18 cellular contexts compared by ENCODE assay signal in the genomic region with DNA sequence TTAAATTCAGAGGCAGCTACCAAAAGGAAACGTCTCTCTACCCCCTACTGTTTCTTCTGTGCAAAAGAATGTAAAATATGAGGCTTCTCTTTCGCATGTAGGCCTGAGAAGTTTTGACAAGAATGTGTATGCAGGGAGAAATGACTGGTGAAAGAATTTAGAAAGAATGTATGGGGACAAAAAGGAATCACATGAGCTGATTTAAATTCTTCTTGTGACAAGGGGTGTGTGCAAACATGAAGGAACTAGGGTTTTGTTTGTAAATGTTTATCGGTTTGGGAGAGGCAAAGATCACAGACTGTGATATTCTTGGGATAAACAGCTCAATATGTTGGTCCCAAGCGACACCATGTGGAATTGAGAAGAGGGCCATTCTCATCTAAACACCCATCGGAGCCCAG.
DNase-seq lines count a peak whose midpoint lies in the region; ATAC-seq and TF ChIP-seq lines count a peak whose summit lies in the region.
"Had no signal": no experiment of that assay in that cellular context is flagged by ENCODE, and none has a peak within 500 bp of the region (broad histone marks: within the 10 kb centered on the region; RNA-seq: fewer than 3 reads in every experiment).

No MANE protein-coding gene starts in this region.

- no peak overlapping the region for H3K27ac Mint-ChIP-seq in activated T-helper 17 cell treated with anti-CD3 and anti-CD28 coated beads, Interleukin-2, amount 50 U/mL, for 72 hours
- H3K27ac Mint-ChIP-seq: activated naive CD4-positive, alpha-beta T cell treated with anti-CD3 and anti-CD28 coated beads, Interleukin-2, amount 50 U/mL, for 72 hours; immature natural killer cell had no signal

- H3K9me3 ChIP-seq in lower lobe of right lung = no peaks in the 10 kb centered on the region
- H3K9me3 ChIP-seq: BE2C, upper lobe of right lung had no signal

- H3K4me1 Mint-ChIP-seq in activated T-helper 17 cell treated with anti-CD3 and anti-CD28 coated beads, Interleukin-2, amount 50 U/mL, for 72 hours = no peaks in the 10 kb centered on the region
- H3K4me1 Mint-ChIP-seq in activated T-cell treated with anti-CD3 and anti-CD28 coated beads, Interleukin-2, amount 50 U/mL, for 4 hours (ENCODE audit: low read depth) = no peaks in the 10 kb centered on the region
- H3K4me1 Mint-ChIP-seq: immature natural killer cell had no signal

- H3K36me3 ChIP-seq in lower lobe of right lung = no peaks in the 10 kb centered on the region
- H3K36me3 ChIP-seq: BE2C, upper lobe of right lung had no signal

- H3K4me1 ChIP-seq in lower lobe of right lung = no peaks in the 10 kb centered on the region
- H3K4me1 ChIP-seq: BE2C, upper lobe of right lung had no signal

- DNase-seq in AG08395 (ENCODE audit: low spot score) (peak; percentile 9), HS-27A (ENCODE audit: low read depth) (peak; percentile 36), dedifferentiated amniotic fluid mesenchymal stem cell (ENCODE audit: extremely low spot score) (peak; percentile 72), myocyte (ENCODE audit: low read depth) (peak; percentile 24), lower lobe of right lung (no peak)
- no peak for DNase-seq in activated T-cell treated with anti-CD3 and anti-CD28 coated beads, Interleukin-2, amount 50 U/mL, for 4 hours
- DNase-seq: BE2C; erythroblast; GOT3; immature natural killer cell; stimulated activated CD4-positive, alpha-beta T cell treated with anti-CD3 and anti-CD28 coated beads, Interleukin-1b, Interleukin-23, amount 100 ng/mL, for 48 hours; stimulated activated CD8-positive, alpha-beta memory T cell treated with anti-CD3 and anti-CD28 coated beads, Interleukin-4, amount 100 ng/mL, for 48 hours; upper lobe of right lung had no signal

- TF ChIP-seq CTCF in lower lobe of right lung (IDR thresholded peaks at IDR 0.05) = no peak

- no peak overlapping the region for H3K27ac ChIP-seq in lower lobe of right lung
- H3K27ac ChIP-seq: HL-60, upper lobe of right lung, VCaP had no signal

- ATAC-seq in lower lobe of right lung (no peak), HG03159 (IDR thresholded peaks at IDR 0.05; ENCODE audit: unreplicated experiment) (no peak)
- no peak for ATAC-seq in activated T-helper 17 cell treated with anti-CD3 and anti-CD28 coated beads, Interleukin-2, amount 50 U/mL, for 72 hours (replicated peaks)
- ATAC-seq in activated T-cell treated with anti-CD3 and anti-CD28 coated beads, Interleukin-2, amount 50 U/mL, for 4 hours = no peak
- ATAC-seq: activated naive CD4-positive, alpha-beta T cell treated with anti-CD3 and anti-CD28 coated beads, Interleukin-2, amount 50 U/mL, for 72 hours; upper lobe of right lung had no signal

- no peak overlapping the region for H3K4me3 Mint-ChIP-seq in activated T-helper 17 cell treated with anti-CD3 and anti-CD28 coated beads, Interleukin-2, amount 50 U/mL, for 72 hours
- H3K4me3 Mint-ChIP-seq in activated T-cell treated with anti-CD3 and anti-CD28 coated beads, Interleukin-2, amount 50 U/mL, for 4 hours = no peak overlapping the region
- H3K4me3 Mint-ChIP-seq: immature natural killer cell had no signal

- H3K27me3 Mint-ChIP-seq in activated T-helper 17 cell treated with anti-CD3 and anti-CD28 coated beads, Interleukin-2, amount 50 U/mL, for 72 hours = no peaks in the 10 kb centered on the region
- H3K27me3 Mint-ChIP-seq in activated T-cell treated with anti-CD3 and anti-CD28 coated beads, Interleukin-2, amount 50 U/mL, for 4 hours (ENCODE audit: low read depth) = no peaks in the 10 kb centered on the region

- intact Hi-C loops in lower lobe of right lung (cut with DNase I) = no loop called here

- H3K9me3 Mint-ChIP-seq in activated T-helper 17 cell treated with anti-CD3 and anti-CD28 coated beads, Interleukin-2, amount 50 U/mL, for 72 hours = no peaks in the 10 kb centered on the region
- H3K9me3 Mint-ChIP-seq in activated T-cell treated with anti-CD3 and anti-CD28 coated beads, Interleukin-2, amount 50 U/mL, for 4 hours = no peaks in the 10 kb centered on the region
- H3K9me3 Mint-ChIP-seq: activated naive CD4-positive, alpha-beta T cell treated with anti-CD3 and anti-CD28 coated beads, Interleukin-2, amount 50 U/mL, for 72 hours had no signal

- no peak overlapping the region for H3K4me3 ChIP-seq in lower lobe of right lung
- H3K4me3 ChIP-seq: upper lobe of right lung had no signal

- H3K36me3 Mint-ChIP-seq in activated T-helper 17 cell treated with anti-CD3 and anti-CD28 coated beads, Interleukin-2, amount 50 U/mL, for 72 hours (ENCODE audit: low read depth) = no peaks in the 10 kb centered on the region
- H3K36me3 Mint-ChIP-seq in activated T-cell treated with anti-CD3 and anti-CD28 coated beads, Interleukin-2, amount 50 U/mL, for 4 hours (ENCODE audit: insufficient read depth) = no peaks in the 10 kb centered on the region
- H3K36me3 Mint-ChIP-seq: activated naive CD4-positive, alpha-beta T cell treated with anti-CD3 and anti-CD28 coated beads, Interleukin-2, amount 50 U/mL, for 72 hours; immature natural killer cell had no signal

- H3K27me3 ChIP-seq in lower lobe of right lung (ENCODE audit: low read depth) = no peaks in the 10 kb centered on the region
- H3K27me3 ChIP-seq: BE2C, upper lobe of right lung had no signal

Comparison
In these comparisons a context has a peak if more than half of its experiments do, and no peak if none do; other contexts are left out.
1. DNase-seq: peak in AG08395 (single experiment), HS-27A (single experiment), dedifferentiated amniotic fluid mesenchymal stem cell (single experiment) and myocyte (single experiment); none in lower lobe of right lung (single experiment) and activated T-cell treated with anti-CD3 and anti-CD28 coated beads, Interleukin-2, amount 50 U/mL, for 4 hours (single experiment).